7 cellular contexts compared by ENCODE assay signal in genomic region chr7:47590215-47590614, GRCh38. TPM values are rescaled to one million over a fixed set of nuclear protein-coding genes. Genes with fewer than 3 reads are reported as not detected.
DNase-seq lines count a peak whose midpoint lies in the region; ATAC-seq, FAIRE-seq and TF ChIP-seq lines count a peak whose summit lies in the region.
"Not testable (repeated sequence)": the region's sequence is repeated elsewhere in the genome, so short reads cannot be mapped to it uniquely, and the experiment has no call there.

No MANE protein-coding gene starts in this region.

- not testable (repeated sequence) for H4K8ac ChIP-seq in H1 (ENCODE audit: extremely low read depth, insufficient read depth, low read length)

- not testable (repeated sequence) for H3K4me3 ChIP-seq in MM.1S (ENCODE audit: low read length); H1 (ENCODE audit: extremely low read depth in 1 of 4, insufficient read depth in 2 of 4, low read depth in 3 of 4, low read length in 4 of 4); neural progenitor cell

- TF ChIP-seq RAD21 in H1 (IDR thresholded peaks at IDR 0.05 in 1 of 2, conservative IDR thresholded peaks at IDR 0.05 in 1 of 2; ENCODE audit: low read depth in 2 of 2, low read length in 2 of 2), result not testable (repeated sequence)

- not testable (repeated sequence) for H3K4me2 ChIP-seq in MM.1S (ENCODE audit: low read depth, low read length); H1 (ENCODE audit: insufficient read depth in 1 of 2, low read depth in 2 of 2, low read length in 2 of 2); neural progenitor cell

- not testable (repeated sequence) for H3K23me2 ChIP-seq in H1 (ENCODE audit: low read depth, low read length)

- not testable (repeated sequence) for H3K27ac ChIP-seq in MM.1S (ENCODE audit: low read length); H1 (ENCODE audit: low read depth, low read length); neural progenitor cell
- H3K27ac ChIP-seq in RWPE1, result peak overlapping the region; percentile 88; the same call in 1 of the 2 replicates

- H3K14ac ChIP-seq in H1 (ENCODE audit: insufficient read length), result not testable (repeated sequence)

- not testable (repeated sequence) for H2BK15ac ChIP-seq in H1 (ENCODE audit: low read length)

- H2AFZ ChIP-seq in MM.1S (ENCODE audit: low read length), result 0 out of 2 replicates have a peak overlapping the region, but pooled peaks have one; percentile 28
- H2AFZ ChIP-seq in H1 (ENCODE audit: low read length); neural progenitor cell (replicated peaks): not testable (repeated sequence)

- H3K9ac ChIP-seq in MM.1S (ENCODE audit: low read length); H1 (replicated peaks in 1 of 4; ENCODE audit: extremely low read depth in 1 of 4, low read depth in 3 of 4, low read length in 3 of 4); neural progenitor cell: not testable (repeated sequence)

- H2BK20ac ChIP-seq in H1 (ENCODE audit: low read length), result not testable (repeated sequence)

- not testable (repeated sequence) for H3K79me2 ChIP-seq in MM.1S (ENCODE audit: low read length); H1 (ENCODE audit: control insufficient read depth in 1 of 2, insufficient read depth in 2 of 2, low read length in 2 of 2); neural progenitor cell (ENCODE audit: low read depth)

- not testable (repeated sequence) for H2AK5ac ChIP-seq in H1 (ENCODE audit: low read depth, low read length)

- CTCF ChIA-PET in Calu3 (lab: Charles Lee) (interaction anchor here (0.7 kb wide), 2 partner anchors 15 to 194 kb away, joined by 3 to 4 read pairs; no protein-coding TSS in a partner anchor), RWPE1 (lab: Yijun Ruan, JAX) (interaction anchor here (0.9 kb wide), 1 partner anchor 324 kb away, joined by 3 read pairs; no protein-coding TSS in a partner anchor), MCF 10A (lab: Yijun Ruan, JAX) (interaction anchor here (0.6 to 1.5 kb wide), 4 partner anchors 9 to 325 kb away, joined by 3 to 5 read pairs (median 4); partner anchors contain the start of gene TNS3), H1 (lab: Charles Lee; ENCODE audit: partially characterized antibody) (interaction anchor here (1.5 to 2.0 kb wide), 2 partner anchors 11 to 324 kb away, joined by 4 to 7 read pairs; no protein-coding TSS in a partner anchor)

- POLR2A ChIA-PET in RWPE1 (lab: Yijun Ruan, JAX; ENCODE audit: low non-redundant PET), result not testable (repeated sequence)
- POLR2A ChIA-PET in MCF 10A (lab: Yijun Ruan, JAX) (interaction anchor here (1.1 to 3.9 kb wide), 2 partner anchors 11 to 16 kb away, joined by 4 to 48 read pairs; no protein-coding TSS in a partner anchor), H1 (lab: Charles Lee; ENCODE audit: partially characterized antibody) (interaction anchor here (1.1 to 1.3 kb wide), 2 partner anchors 7 to 9 kb away, joined by 3 to 6 read pairs; no protein-coding TSS in a partner anchor)

- H4K5ac ChIP-seq in H1 (ENCODE audit: insufficient read length, low read depth, low read length), result not testable (repeated sequence)

- H3K4me3 Mint-ChIP-seq in Calu3 (ENCODE audit: low read depth, unreplicated experiment); MCF 10A (ENCODE audit: unreplicated experiment); stimulated activated naive B cell treated with anti-CD40 and anti-IgM and Interleukin-4, amounts not matched to agents 10 μg/mL and 1 μg/mL and 100 μg/mL, for 72 hours: not testable (repeated sequence)
- H3K4me3 Mint-ChIP-seq in neural progenitor cell, result peak overlapping the region; percentile 6

- intact Hi-C loops in Calu3 (cut with micrococcal nuclease; ENCODE audit: unreplicated experiment); MCF 10A (cut with micrococcal nuclease): not testable (repeated sequence)

- not testable (repeated sequence) for H3K79me1 ChIP-seq in H1 (ENCODE audit: low read depth, low read length)

- not testable (repeated sequence) for H3K9me3 ChIP-seq in MM.1S (replicated peaks; ENCODE audit: insufficient read depth, low read length); H1 (ENCODE audit: insufficient read depth in 2 of 2, low read depth in 1 of 2, low read length in 1 of 2); neural progenitor cell (ENCODE audit: low read depth)

- not testable (repeated sequence) for H2BK5ac ChIP-seq in H1 (ENCODE audit: low read depth, low read length)

- not testable (repeated sequence) for H3K27me3 Mint-ChIP-seq in Calu3 (ENCODE audit: unreplicated experiment); MCF 10A (ENCODE audit: insufficient read depth, unreplicated experiment); stimulated activated naive B cell treated with anti-CD40 and anti-IgM and Interleukin-4, amounts not matched to agents 10 μg/mL and 1 μg/mL and 100 μg/mL, for 72 hours
- peaks cover 13% of the 10 kb centered on the region for H3K27me3 Mint-ChIP-seq in neural progenitor cell (ENCODE audit: insufficient read depth, low read depth)

- 86% methylated on average over 5 of the region's 5 CpGs; no CpG with 5 or more reads in 1 of the 2 experiments for WGBS in H1 (ENCODE audit: extremely low coverage in 1 of 2, insufficient coverage in 1 of 2, insufficient read length in 1 of 2, insufficient replicate concordance in 2 of 2, low coverage in 1 of 2, low lambda C conversion rate in 2 of 2, missing lambda C conversion rate in 1 of 2), 2 experiments

- not testable (repeated sequence) for H4K20me1 ChIP-seq in MM.1S (ENCODE audit: insufficient read depth, low read length); H1 (replicated peaks in 1 of 2; ENCODE audit: control insufficient read depth in 1 of 2, insufficient read depth in 2 of 2, low read length in 2 of 2); neural progenitor cell (ENCODE audit: low read depth)

- not testable (repeated sequence) for DNase-seq in Calu3; MM.1S; RWPE1 (ENCODE audit: low spot score); MCF 10A (ENCODE audit: unreplicated experiment); H1 (ENCODE audit: low read depth in 1 of 2, low spot score in 2 of 2); neural progenitor cell (ENCODE audit: low spot score); stimulated activated naive B cell treated with anti-CD40 and anti-IgM and Interleukin-4, amounts not matched to agents 10 μg/mL and 1 μg/mL and 100 μg/mL, for 72 hours

- not testable (repeated sequence) for TF ChIP-seq POLR2A in H1 (IDR thresholded peaks at IDR 0.05; ENCODE audit: control extremely low read depth in 1 of 2, low read depth in 2 of 2, low read length in 2 of 2)

- H3K27ac Mint-ChIP-seq in Calu3 (ENCODE audit: unreplicated experiment) (peak overlapping the region; percentile 2), MCF 10A (ENCODE audit: low read depth, unreplicated experiment) (peak overlapping the region; percentile 61), neural progenitor cell (peak overlapping the region; percentile 10)
- H3K27ac Mint-ChIP-seq in stimulated activated naive B cell treated with anti-CD40 and anti-IgM and Interleukin-4, amounts not matched to agents 10 μg/mL and 1 μg/mL and 100 μg/mL, for 72 hours, result peak overlapping the region; percentile 28

- H3F3A ChIP-seq in MM.1S (ENCODE audit: insufficient read depth, low read length); neural progenitor cell (ENCODE audit: low read depth): not testable (repeated sequence)

- not testable (repeated sequence) for BruUV-seq in Calu3 (replicated peaks; lab: Mats Ljungman, UMichigan); MCF 10A (replicated peaks; lab: Mats Ljungman, UMichigan)

- H2BK120ac ChIP-seq in H1 (replicated peaks; ENCODE audit: low read depth, low read length), result not testable (repeated sequence)

- peak overlapping the region; percentile 70 for H3K56ac ChIP-seq in H1 (replicated peaks; ENCODE audit: insufficient read length, low read depth, low read length)

- H2BK12ac ChIP-seq in H1 (ENCODE audit: low read depth, low read length), result not testable (repeated sequence)

- H4K91ac ChIP-seq in H1 (replicated peaks; ENCODE audit: insufficient read length, low read length), result not testable (repeated sequence)

- not testable (repeated sequence) for H3K9me3 Mint-ChIP-seq in Calu3 (ENCODE audit: low read depth, unreplicated experiment); MCF 10A (ENCODE audit: unreplicated experiment); neural progenitor cell; stimulated activated naive B cell treated with anti-CD40 and anti-IgM and Interleukin-4, amounts not matched to agents 10 μg/mL and 1 μg/mL and 100 μg/mL, for 72 hours

- not testable (repeated sequence) for H3K27me3 ChIP-seq in MM.1S (replicated peaks; ENCODE audit: insufficient read depth, low read length); H1 (replicated peaks in 1 of 4; ENCODE audit: control insufficient read depth in 3 of 4, extremely low read depth in 1 of 4, insufficient read depth in 3 of 4, low read length in 3 of 4); neural progenitor cell

- TF ChIP-seq EP300 in H1 (IDR thresholded peaks at IDR 0.05; ENCODE audit: borderline replicate concordance in 1 of 2, low read depth in 2 of 2, low read length in 2 of 2), result not testable (repeated sequence)

- TF ChIP-seq CTCF in Calu3 (IDR thresholded peaks at IDR 0.05; ENCODE audit: unreplicated experiment); MM.1S (IDR thresholded peaks at IDR 0.05; ENCODE audit: low read length); RWPE1 (conservative IDR thresholded peaks at IDR 0.05; ENCODE audit: low read depth); MCF 10A (IDR thresholded peaks at IDR 0.05; ENCODE audit: unreplicated experiment); H1 (IDR thresholded peaks at IDR 0.05; ENCODE audit: control extremely low read depth in 1 of 3, insufficient read depth in 1 of 3, low read depth in 1 of 3, low read length in 3 of 3); neural progenitor cell (IDR thresholded peaks at IDR 0.05): not testable (repeated sequence)

- H3K23ac ChIP-seq in H1 (ENCODE audit: insufficient read length), result not testable (repeated sequence)

- not testable (repeated sequence) for H3K9me2 ChIP-seq in MM.1S (replicated peaks; ENCODE audit: insufficient read depth, low read length)

- not testable (repeated sequence) for H3K36me3 Mint-ChIP-seq in Calu3 (ENCODE audit: insufficient read depth, unreplicated experiment); MCF 10A (ENCODE audit: insufficient read depth, unreplicated experiment); neural progenitor cell; stimulated activated naive B cell treated with anti-CD40 and anti-IgM and Interleukin-4, amounts not matched to agents 10 μg/mL and 1 μg/mL and 100 μg/mL, for 72 hours

- not testable (repeated sequence) for FAIRE-seq in H1 (lab: Jason Lieb, UNC)

- H3K18ac ChIP-seq in H1 (ENCODE audit: extremely low read depth, low read length), result not testable (repeated sequence)

- peaks cover 40% of the 10 kb centered on the region for H3K4me1 Mint-ChIP-seq in Calu3 (ENCODE audit: low read depth, unreplicated experiment)
- H3K4me1 Mint-ChIP-seq in MCF 10A (ENCODE audit: insufficient read depth, unreplicated experiment), result peaks cover 40% of the 10 kb centered on the region
- peaks cover 13% of the 10 kb centered on the region for H3K4me1 Mint-ChIP-seq in neural progenitor cell
- H3K4me1 Mint-ChIP-seq in stimulated activated naive B cell treated with anti-CD40 and anti-IgM and Interleukin-4, amounts not matched to agents 10 μg/mL and 1 μg/mL and 100 μg/mL, for 72 hours, result peaks cover 16 to 30% of the 10 kb centered on the region in 2 donors

- H3K36me3 ChIP-seq in MM.1S (replicated peaks; ENCODE audit: insufficient read depth, low read length); H1 (ENCODE audit: control insufficient read depth in 2 of 4, insufficient read depth in 4 of 4, low read length in 3 of 4); neural progenitor cell: not testable (repeated sequence)

- H3K4ac ChIP-seq in H1 (replicated peaks; ENCODE audit: insufficient read length, low read depth, low read length), result not testable (repeated sequence)

- ATAC-seq in stimulated activated naive B cell treated with anti-CD40 and anti-IgM and Interleukin-4, amounts not matched to agents 10 μg/mL and 1 μg/mL and 100 μg/mL, for 72 hours (replicated peaks), result not testable (repeated sequence)

- peaks cover 14% of the 10 kb centered on the region for H3K4me1 ChIP-seq in MM.1S (ENCODE audit: low read length)
- peaks cover 3 to 11% (median 7%) of the 10 kb centered on the region in 4 experiments for H3K4me1 ChIP-seq in H1 (replicated peaks in 1 of 4; ENCODE audit: control insufficient read depth in 3 of 4, insufficient read depth in 4 of 4, low read length in 3 of 4)
- H3K4me1 ChIP-seq in neural progenitor cell, result not testable (repeated sequence)

RNA-seq across cellular contexts. Expression of gene TNS3, which starts 8.3 kb away (rescaled TPM):
- total RNA-seq in Calu3 (2022) (102 and 135 TPM in 2 replicates), MCF 10A (2022) (30.1 and 33.3 TPM in 2 replicates), neural progenitor cell (ENCODE audit: low replicate concordance) (15.0 and 21.8 TPM in 2 replicates)
- total RNA-seq in H1 (2021; fragmentation: NEBNext Ultra II Directional; extraction: Animal tissue kit (Norgen Biotek cat#: 25700)), result 24.2 TPM in 2 replicates
- polyA plus RNA-seq in H1 (2011; rRNA removed), result 11.9 and 14.7 TPM in 2 replicates
- 11.5 TPM for polyA plus RNA-seq in H1 (2011; cell fraction: cytosol; rRNA removed)
- 24.3 TPM for polyA plus RNA-seq in H1 (2011; cell fraction: nucleus; rRNA removed)
- 12.6 to 15.2 TPM (median 13.6 TPM) in 4 replicates for polyA plus RNA-seq in H1 (2012, experiment 1 of 2)
- polyA plus RNA-seq in H1 (2012, experiment 2 of 2), result 7.5 TPM
- polyA plus RNA-seq in H1 (2013, experiment 1 of 2), result 6.6 TPM
- 6.0 TPM for polyA plus RNA-seq in H1 (2013, experiment 2 of 2)
- 54.4 and 72.3 TPM in 2 replicates for polyA minus RNA-seq in H1 (2011; rRNA and poly(A)+ RNA removed)
- polyA minus RNA-seq in H1 (2011; cell fraction: cytosol; rRNA and poly(A)+ RNA removed), result 17.2 TPM
- 43.9 TPM for polyA minus RNA-seq in H1 (2011; cell fraction: nucleus; rRNA and poly(A)+ RNA removed)

Comparison
In these comparisons a context has a peak if more than half of its experiments do, and no peak if none do; other contexts are left out.
1. H3K27ac Mint-ChIP-seq: peak in every context shown above with its lines; median percentile 61 in MCF 10A; 28 in stimulated activated naive B cell treated with anti-CD40 and anti-IgM and Interleukin-4, amounts not matched to agents 10 μg/mL and 1 μg/mL and 100 μg/mL, for 72 hours; 10 in neural progenitor cell; 2 in Calu3.